ENCODE assay signal across 2 cellular contexts in the genomic region with DNA sequence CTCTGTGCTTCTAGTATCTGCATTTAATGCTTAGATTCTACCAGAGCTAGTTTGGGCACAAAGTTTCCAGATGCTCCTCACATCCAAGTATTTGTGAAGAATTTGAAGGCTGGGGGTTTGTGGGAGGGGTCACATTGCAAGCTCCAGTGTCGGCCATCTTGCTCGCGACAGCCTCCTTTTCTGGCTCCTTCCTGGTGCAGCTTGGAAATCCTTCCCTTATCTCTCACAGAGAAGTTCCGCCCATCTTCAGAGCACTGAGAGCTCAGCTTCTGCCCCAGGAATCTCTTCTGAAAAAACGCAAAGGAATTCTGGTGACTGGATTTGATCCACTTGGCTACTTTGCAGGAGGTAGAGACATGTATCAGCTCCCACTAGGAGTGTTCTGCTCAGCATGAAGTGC.
A peak's percentile ranks its signal among the peaks of the same experiment; 100 is the strongest.
TF ChIP-seq lines count a peak whose summit lies in the region.

No MANE protein-coding gene starts in this region.

TF ChIP-seq in HEK293, 187 proteins besides CTCF, POLR2A, EP300 and RAD21 (continued from another document and continues in another):
- no peak for TF ChIP-seq KLF9 (tag by site-specific recombination; IDR thresholded peaks at IDR 0.05; ENCODE audit: low read depth)
- TF ChIP-seq ZNF585B (tag by site-specific recombination; IDR thresholded peaks at IDR 0.05) = no peak
- TF ChIP-seq YY1 (tag by site-specific recombination; IDR thresholded peaks at IDR 0.05) = peak; percentile 67; the same call in 1 of the 2 replicates
- no peak for TF ChIP-seq ZBTB48 (tag by site-specific recombination; IDR thresholded peaks at IDR 0.05)
- no peak for TF ChIP-seq GLIS1 (tag by site-specific recombination; IDR thresholded peaks at IDR 0.05)
- TF ChIP-seq, protein P1, sequence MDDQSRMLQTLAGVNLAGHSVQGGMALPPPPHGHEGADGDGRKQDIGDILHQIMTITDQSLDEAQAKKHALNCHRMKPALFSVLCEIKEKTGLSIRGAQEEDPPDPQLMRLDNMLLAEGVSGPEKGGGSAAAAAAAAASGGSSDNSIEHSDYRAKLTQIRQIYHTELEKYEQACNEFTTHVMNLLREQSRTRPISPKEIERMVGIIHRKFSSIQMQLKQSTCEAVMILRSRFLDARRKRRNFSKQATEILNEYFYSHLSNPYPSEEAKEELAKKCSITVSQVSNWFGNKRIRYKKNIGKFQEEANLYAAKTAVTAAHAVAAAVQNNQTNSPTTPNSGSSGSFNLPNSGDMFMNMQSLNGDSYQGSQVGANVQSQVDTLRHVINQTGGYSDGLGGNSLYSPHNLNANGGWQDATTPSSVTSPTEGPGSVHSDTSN (CRISPR knock-in tag; IDR thresholded peaks at IDR 0.05) = no peak
- TF ChIP-seq ZNF24 (tag by site-specific recombination; IDR thresholded peaks at IDR 0.05) = no peak
- no peak for TF ChIP-seq ZNF664 (tag by site-specific recombination; IDR thresholded peaks at IDR 0.05)
- TF ChIP-seq ZNF830 (tag by site-specific recombination; IDR thresholded peaks at IDR 0.05; ENCODE audit: low read depth) = no peak
- TF ChIP-seq ZNF777 (tag by site-specific recombination; IDR thresholded peaks at IDR 0.05; ENCODE audit: borderline replicate concordance) = no peak
- TF ChIP-seq ZNF248 (tag by site-specific recombination; IDR thresholded peaks at IDR 0.05) = no peak
- TF ChIP-seq, protein P2, sequence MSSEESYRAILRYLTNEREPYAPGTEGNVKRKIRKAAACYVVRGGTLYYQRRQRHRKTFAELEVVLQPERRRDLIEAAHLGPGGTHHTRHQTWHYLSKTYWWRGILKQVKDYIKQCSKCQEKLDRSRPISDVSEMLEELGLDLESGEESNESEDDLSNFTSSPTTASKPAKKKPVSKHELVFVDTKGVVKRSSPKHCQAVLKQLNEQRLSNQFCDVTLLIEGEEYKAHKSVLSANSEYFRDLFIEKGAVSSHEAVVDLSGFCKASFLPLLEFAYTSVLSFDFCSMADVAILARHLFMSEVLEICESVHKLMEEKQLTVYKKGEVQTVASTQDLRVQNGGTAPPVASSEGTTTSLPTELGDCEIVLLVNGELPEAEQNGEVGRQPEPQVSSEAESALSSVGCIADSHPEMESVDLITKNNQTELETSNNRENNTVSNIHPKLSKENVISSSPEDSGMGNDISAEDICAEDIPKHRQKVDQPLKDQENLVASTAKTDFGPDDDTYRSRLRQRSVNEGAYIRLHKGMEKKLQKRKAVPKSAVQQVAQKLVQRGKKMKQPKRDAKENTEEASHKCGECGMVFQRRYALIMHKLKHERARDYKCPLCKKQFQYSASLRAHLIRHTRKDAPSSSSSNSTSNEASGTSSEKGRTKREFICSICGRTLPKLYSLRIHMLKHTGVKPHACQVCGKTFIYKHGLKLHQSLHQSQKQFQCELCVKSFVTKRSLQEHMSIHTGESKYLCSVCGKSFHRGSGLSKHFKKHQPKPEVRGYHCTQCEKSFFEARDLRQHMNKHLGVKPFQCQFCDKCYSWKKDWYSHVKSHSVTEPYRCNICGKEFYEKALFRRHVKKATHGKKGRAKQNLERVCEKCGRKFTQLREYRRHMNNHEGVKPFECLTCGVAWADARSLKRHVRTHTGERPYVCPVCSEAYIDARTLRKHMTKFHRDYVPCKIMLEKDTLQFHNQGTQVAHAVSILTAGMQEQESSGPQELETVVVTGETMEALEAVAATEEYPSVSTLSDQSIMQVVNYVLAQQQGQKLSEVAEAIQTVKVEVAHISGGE (tag by site-specific recombination; conservative IDR thresholded peaks at IDR 0.05; ENCODE audit: low read depth) = peak; percentile 96
- TF ChIP-seq, protein P3, sequence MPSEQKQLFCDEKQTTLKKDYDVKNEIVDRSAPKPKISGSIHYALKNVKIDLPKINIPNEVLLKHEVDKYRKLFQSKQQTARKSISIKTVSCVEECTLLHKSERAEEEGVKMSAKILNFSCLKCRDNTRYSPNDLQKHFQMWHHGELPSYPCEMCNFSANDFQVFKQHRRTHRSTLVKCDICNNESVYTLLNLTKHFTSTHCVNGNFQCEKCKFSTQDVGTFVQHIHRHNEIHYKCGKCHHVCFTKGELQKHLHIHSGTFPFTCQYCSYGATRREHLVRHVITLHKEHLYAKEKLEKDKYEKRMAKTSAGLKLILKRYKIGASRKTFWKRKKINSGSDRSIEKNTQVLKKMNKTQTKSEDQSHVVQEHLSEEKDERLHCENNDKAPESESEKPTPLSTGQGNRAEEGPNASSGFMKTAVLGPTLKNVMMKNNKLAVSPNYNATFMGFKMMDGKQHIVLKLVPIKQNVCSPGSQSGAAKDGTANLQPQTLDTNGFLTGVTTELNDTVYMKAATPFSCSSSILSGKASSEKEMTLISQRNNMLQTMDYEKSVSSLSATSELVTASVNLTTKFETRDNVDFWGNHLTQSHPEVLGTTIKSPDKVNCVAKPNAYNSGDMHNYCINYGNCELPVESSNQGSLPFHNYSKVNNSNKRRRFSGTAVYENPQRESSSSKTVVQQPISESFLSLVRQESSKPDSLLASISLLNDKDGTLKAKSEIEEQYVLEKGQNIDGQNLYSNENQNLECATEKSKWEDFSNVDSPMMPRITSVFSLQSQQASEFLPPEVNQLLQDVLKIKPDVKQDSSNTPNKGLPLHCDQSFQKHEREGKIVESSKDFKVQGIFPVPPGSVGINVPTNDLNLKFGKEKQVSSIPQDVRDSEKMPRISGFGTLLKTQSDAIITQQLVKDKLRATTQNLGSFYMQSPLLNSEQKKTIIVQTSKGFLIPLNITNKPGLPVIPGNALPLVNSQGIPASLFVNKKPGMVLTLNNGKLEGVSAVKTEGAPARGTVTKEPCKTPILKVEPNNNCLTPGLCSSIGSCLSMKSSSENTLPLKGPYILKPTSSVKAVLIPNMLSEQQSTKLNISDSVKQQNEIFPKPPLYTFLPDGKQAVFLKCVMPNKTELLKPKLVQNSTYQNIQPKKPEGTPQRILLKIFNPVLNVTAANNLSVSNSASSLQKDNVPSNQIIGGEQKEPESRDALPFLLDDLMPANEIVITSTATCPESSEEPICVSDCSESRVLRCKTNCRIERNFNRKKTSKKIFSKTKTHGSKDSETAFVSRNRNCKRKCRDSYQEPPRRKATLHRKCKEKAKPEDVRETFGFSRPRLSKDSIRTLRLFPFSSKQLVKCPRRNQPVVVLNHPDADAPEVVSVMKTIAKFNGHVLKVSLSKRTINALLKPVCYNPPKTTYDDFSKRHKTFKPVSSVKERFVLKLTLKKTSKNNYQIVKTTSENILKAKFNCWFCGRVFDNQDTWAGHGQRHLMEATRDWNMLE (tag by site-specific recombination; conservative IDR thresholded peaks at IDR 0.05; ENCODE audit: low read depth) = peak; percentile 77
- TF ChIP-seq ZNF670 (tag by site-specific recombination; IDR thresholded peaks at IDR 0.05; ENCODE audit: low read depth) = no peak
- TF ChIP-seq ZFP3 (tag by site-specific recombination; IDR thresholded peaks at IDR 0.05; ENCODE audit: low read depth) = no peak
- no peak for TF ChIP-seq ZNF529 (tag by site-specific recombination; IDR thresholded peaks at IDR 0.05; ENCODE audit: insufficient replicate concordance)

TF ChIP-seq in K562, 482 proteins besides CTCF, POLR2A, EP300 and RAD21 (continued from another document and continues in another):
- TF ChIP-seq, protein P2 (CRISPR knock-in tag; IDR thresholded peaks at IDR 0.05) = peak in 2 of 3 experiments; percentile 86 to 98; a peak in 4 of 6 replicates
- peak; percentile 19 for TF ChIP-seq PHF20 (IDR thresholded peaks at IDR 0.05; ENCODE audit: partially characterized antibody)
- TF ChIP-seq RBM34 (IDR thresholded peaks at IDR 0.05; ENCODE audit: borderline replicate concordance, insufficient read depth, low read length) = no peak
- peak; percentile 69; the same call in 1 of the 2 replicates for TF ChIP-seq GABPB1 (CRISPR knock-in tag; IDR thresholded peaks at IDR 0.05)
- TF ChIP-seq YY1 (IDR thresholded peaks at IDR 0.05; ENCODE audit: borderline replicate concordance in 1 of 3, control insufficient read depth in 1 of 3, extremely low read depth in 1 of 3, insufficient read depth in 3 of 3, insufficient read length in 1 of 3, insufficient replicate concordance in 2 of 3, low read depth in 1 of 3, low read length in 2 of 3) = peak; percentile 39 to 86 (median 49)
- peak; percentile 41; the same call in 1 of the 2 replicates for TF ChIP-seq PYGO2 (tag; IDR thresholded peaks at IDR 0.05)
- TF ChIP-seq, protein P4, sequence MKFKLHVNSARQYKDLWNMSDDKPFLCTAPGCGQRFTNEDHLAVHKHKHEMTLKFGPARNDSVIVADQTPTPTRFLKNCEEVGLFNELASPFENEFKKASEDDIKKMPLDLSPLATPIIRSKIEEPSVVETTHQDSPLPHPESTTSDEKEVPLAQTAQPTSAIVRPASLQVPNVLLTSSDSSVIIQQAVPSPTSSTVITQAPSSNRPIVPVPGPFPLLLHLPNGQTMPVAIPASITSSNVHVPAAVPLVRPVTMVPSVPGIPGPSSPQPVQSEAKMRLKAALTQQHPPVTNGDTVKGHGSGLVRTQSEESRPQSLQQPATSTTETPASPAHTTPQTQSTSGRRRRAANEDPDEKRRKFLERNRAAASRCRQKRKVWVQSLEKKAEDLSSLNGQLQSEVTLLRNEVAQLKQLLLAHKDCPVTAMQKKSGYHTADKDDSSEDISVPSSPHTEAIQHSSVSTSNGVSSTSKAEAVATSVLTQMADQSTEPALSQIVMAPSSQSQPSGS (CRISPR knock-in tag; IDR thresholded peaks at IDR 0.05) = no peak
- no peak for TF ChIP-seq ZNF583 (CRISPR knock-in tag; IDR thresholded peaks at IDR 0.05)
- peak; percentile 48; the same call in 1 of the 2 replicates for TF ChIP-seq HCFC1 (IDR thresholded peaks at IDR 0.05; ENCODE audit: low read depth, low read length)
- no peak for TF ChIP-seq CBFB (CRISPR knock-in tag; IDR thresholded peaks at IDR 0.05)
- TF ChIP-seq, protein P5, sequence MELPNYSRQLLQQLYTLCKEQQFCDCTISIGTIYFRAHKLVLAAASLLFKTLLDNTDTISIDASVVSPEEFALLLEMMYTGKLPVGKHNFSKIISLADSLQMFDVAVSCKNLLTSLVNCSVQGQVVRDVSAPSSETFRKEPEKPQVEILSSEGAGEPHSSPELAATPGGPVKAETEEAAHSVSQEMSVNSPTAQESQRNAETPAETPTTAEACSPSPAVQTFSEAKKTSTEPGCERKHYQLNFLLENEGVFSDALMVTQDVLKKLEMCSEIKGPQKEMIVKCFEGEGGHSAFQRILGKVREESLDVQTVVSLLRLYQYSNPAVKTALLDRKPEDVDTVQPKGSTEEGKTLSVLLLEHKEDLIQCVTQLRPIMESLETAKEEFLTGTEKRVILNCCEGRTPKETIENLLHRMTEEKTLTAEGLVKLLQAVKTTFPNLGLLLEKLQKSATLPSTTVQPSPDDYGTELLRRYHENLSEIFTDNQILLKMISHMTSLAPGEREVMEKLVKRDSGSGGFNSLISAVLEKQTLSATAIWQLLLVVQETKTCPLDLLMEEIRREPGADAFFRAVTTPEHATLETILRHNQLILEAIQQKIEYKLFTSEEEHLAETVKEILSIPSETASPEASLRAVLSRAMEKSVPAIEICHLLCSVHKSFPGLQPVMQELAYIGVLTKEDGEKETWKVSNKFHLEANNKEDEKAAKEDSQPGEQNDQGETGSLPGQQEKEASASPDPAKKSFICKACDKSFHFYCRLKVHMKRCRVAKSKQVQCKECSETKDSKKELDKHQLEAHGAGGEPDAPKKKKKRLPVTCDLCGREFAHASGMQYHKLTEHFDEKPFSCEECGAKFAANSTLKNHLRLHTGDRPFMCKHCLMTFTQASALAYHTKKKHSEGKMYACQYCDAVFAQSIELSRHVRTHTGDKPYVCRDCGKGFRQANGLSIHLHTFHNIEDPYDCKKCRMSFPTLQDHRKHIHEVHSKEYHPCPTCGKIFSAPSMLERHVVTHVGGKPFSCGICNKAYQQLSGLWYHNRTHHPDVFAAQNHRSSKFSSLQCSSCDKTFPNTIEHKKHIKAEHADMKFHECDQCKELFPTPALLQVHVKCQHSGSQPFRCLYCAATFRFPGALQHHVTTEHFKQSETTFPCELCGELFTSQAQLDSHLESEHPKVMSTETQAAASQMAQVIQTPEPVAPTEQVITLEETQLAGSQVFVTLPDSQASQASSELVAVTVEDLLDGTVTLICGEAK (IDR thresholded peaks at IDR 0.05) = peak; percentile 82
- TF ChIP-seq, protein P5 (CRISPR knock-in tag; IDR thresholded peaks at IDR 0.05) = no peak
